In the genomic region with DNA sequence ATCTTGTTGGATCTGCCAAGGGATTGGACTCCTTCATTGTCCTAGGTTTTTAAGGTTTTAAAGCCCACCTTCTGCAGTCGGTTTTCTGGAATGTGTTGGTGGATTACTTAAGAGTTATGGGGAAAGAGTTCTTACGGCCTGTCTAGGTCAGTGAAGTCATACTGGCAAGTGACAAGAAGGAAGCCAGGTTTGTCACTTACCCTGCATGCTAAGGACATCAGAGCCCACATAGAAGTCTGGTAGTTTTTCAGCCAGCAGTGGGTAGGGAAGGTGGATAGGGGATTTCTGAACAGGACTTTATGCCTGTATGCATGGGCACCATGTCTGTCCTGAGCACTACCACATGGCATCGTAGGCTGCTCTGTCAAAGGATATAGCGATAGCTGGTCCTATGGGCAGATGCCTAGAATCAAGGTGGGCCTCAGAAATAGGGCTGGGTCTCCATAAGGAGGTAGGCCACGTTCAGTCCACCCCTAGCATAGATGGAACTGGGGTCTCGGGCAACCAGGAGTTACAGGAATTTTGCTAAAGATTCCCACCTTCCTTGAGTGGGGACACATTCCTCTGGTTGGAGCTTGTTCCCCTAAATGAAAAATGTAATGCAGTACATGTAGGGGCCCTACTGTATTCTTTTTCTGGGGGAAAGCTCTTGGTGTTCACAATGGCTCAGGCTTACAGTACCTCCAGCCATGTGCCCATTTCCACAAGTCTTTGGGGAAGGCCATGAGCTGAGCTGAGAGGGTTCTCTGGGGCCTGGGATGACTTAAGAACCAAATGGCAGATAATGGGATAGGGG, we compare ENCODE assay signal across 8 cellular contexts. TPM values are rescaled to one million over a fixed set of nuclear protein-coding genes. Genes with fewer than 3 reads are reported as not detected.
DNase-seq lines count a peak whose midpoint lies in the region; ATAC-seq and TF ChIP-seq lines count a peak whose summit lies in the region.
"Had no signal": no experiment of that assay in that cellular context is flagged by ENCODE, and none has a peak within 500 bp of the region (broad histone marks: within the 10 kb centered on the region; RNA-seq: fewer than 3 reads in every experiment).

No MANE protein-coding gene starts in this region.

- peak overlapping the region; percentile 73 for H3K27ac Mint-ChIP-seq in activated T-helper 1 cell treated with anti-CD3 and anti-CD28 coated beads, Interleukin-12 subunit alpha, Interleukin-12 subunit beta, Interleukin-2, Interleukin-4 antibody, amounts not matched to agents 30 ng/mL and 10 ng/mL and 1 ng/mL, durations not matched to agents 14 hours and 24 hours and 36 hours
- H3K27ac Mint-ChIP-seq in natural killer cell = peak overlapping the region; percentile 75 to 98

- H3K9me3 Mint-ChIP-seq in activated T-helper 1 cell treated with anti-CD3 and anti-CD28 coated beads, Interleukin-12 subunit alpha, Interleukin-12 subunit beta, Interleukin-2, Interleukin-4 antibody, amounts not matched to agents 30 ng/mL and 10 ng/mL and 1 ng/mL, durations not matched to agents 14 hours and 24 hours and 36 hours = no peaks in the 10 kb centered on the region
- H3K9me3 Mint-ChIP-seq in natural killer cell = no peaks in the 10 kb centered on the region

- peak overlapping the region; percentile 93 for H3K27ac ChIP-seq in KOPT-K1 (ENCODE audit: low read depth, low read length, poor library complexity, severe bottlenecking)

- H3K36me3 Mint-ChIP-seq in activated T-helper 1 cell treated with anti-CD3 and anti-CD28 coated beads, Interleukin-12 subunit alpha, Interleukin-12 subunit beta, Interleukin-2, Interleukin-4 antibody, amounts not matched to agents 30 ng/mL and 10 ng/mL and 1 ng/mL, durations not matched to agents 14 hours and 24 hours and 36 hours (ENCODE audit: low read depth) = peaks cover 55% of the 10 kb centered on the region
- H3K36me3 Mint-ChIP-seq in natural killer cell = no peaks in the 10 kb centered on the region

- H3K4me3 Mint-ChIP-seq in activated T-helper 1 cell treated with anti-CD3 and anti-CD28 coated beads, Interleukin-12 subunit alpha, Interleukin-12 subunit beta, Interleukin-2, Interleukin-4 antibody, amounts not matched to agents 30 ng/mL and 10 ng/mL and 1 ng/mL, durations not matched to agents 14 hours and 24 hours and 36 hours = peak overlapping the region; percentile 99
- H3K4me3 Mint-ChIP-seq in natural killer cell = no peak overlapping the region

- H3K4me1 Mint-ChIP-seq in activated T-helper 1 cell treated with anti-CD3 and anti-CD28 coated beads, Interleukin-12 subunit alpha, Interleukin-12 subunit beta, Interleukin-2, Interleukin-4 antibody, amounts not matched to agents 30 ng/mL and 10 ng/mL and 1 ng/mL, durations not matched to agents 14 hours and 24 hours and 36 hours (ENCODE audit: low read depth) = peaks cover 44% of the 10 kb centered on the region
- H3K4me1 Mint-ChIP-seq in natural killer cell = peaks cover 35 to 46% of the 10 kb centered on the region in 2 donors

- no peak for ATAC-seq in natural killer cell

- intact Hi-C loops in activated T-helper 1 cell treated with anti-CD3 and anti-CD28 coated beads, Interleukin-12 subunit alpha, Interleukin-12 subunit beta, Interleukin-2, Interleukin-4 antibody, amounts not matched to agents 30 ng/mL and 10 ng/mL and 1 ng/mL, durations not matched to agents 14 hours and 24 hours and 36 hours (cut with micrococcal nuclease) = no loop called here
- intact Hi-C loops in natural killer cell (cut with micrococcal nuclease) = no loop called here

- peaks cover 85% of the 10 kb centered on the region for H3K36me3 ChIP-seq in KOPT-K1 (ENCODE audit: insufficient read depth, low read length)

- H3K9me3 ChIP-seq in KOPT-K1 (ENCODE audit: insufficient read depth, low read length, poor library complexity, severe bottlenecking) = no peaks in the 10 kb centered on the region

- no peak for TF ChIP-seq CTCF in natural killer cell (IDR thresholded peaks at IDR 0.05)

- DNase-seq in EL (peak; percentile 48), natural killer cell (no peak), NCI-H524 treated with DMSO at 0.1 percent for 48 hours (lab: John Stamatoyannopoulos, UW) (no peak), globus pallidus (ENCODE audit: low spot score) (no peak), RPMI8226 (no peak)
- DNase-seq in activated T-helper 1 cell treated with anti-CD3 and anti-CD28 coated beads, Interleukin-12 subunit alpha, Interleukin-12 subunit beta, Interleukin-2, Interleukin-4 antibody, amounts not matched to agents 30 ng/mL and 10 ng/mL and 1 ng/mL, durations not matched to agents 14 hours and 24 hours and 36 hours (ENCODE audit: low spot score) = no peak
- DNase-seq: SHP77 had no signal

- no peaks in the 10 kb centered on the region for H3K27me3 Mint-ChIP-seq in activated T-helper 1 cell treated with anti-CD3 and anti-CD28 coated beads, Interleukin-12 subunit alpha, Interleukin-12 subunit beta, Interleukin-2, Interleukin-4 antibody, amounts not matched to agents 30 ng/mL and 10 ng/mL and 1 ng/mL, durations not matched to agents 14 hours and 24 hours and 36 hours (ENCODE audit: insufficient read depth)
- no peaks in the 10 kb centered on the region for H3K27me3 Mint-ChIP-seq in natural killer cell (ENCODE audit: low read depth in 2 of 2)

RNA-seq across cellular contexts. Expression of a gene that starts 27.4 kb away (rescaled TPM):
- 38.2 and 42.2 TPM in 2 replicates for total RNA-seq in activated T-helper 1 cell treated with anti-CD3 and anti-CD28 coated beads, Interleukin-12 subunit alpha, Interleukin-12 subunit beta, Interleukin-2, Interleukin-4 antibody, amounts not matched to agents 30 ng/mL and 10 ng/mL and 1 ng/mL, durations not matched to agents 14 hours and 24 hours and 36 hours
- total RNA-seq in natural killer cell = 100 to 1,000 TPM; 138 to 163 (median 147) TPM

RNA-seq across cellular contexts. Expression of a gene that starts 49.2 kb away (rescaled TPM):
- total RNA-seq in activated T-helper 1 cell treated with anti-CD3 and anti-CD28 coated beads, Interleukin-12 subunit alpha, Interleukin-12 subunit beta, Interleukin-2, Interleukin-4 antibody, amounts not matched to agents 30 ng/mL and 10 ng/mL and 1 ng/mL, durations not matched to agents 14 hours and 24 hours and 36 hours = 1.6 TPM in 2 replicates
- 1 to 10 TPM; 2.6 to 3.0 (median 3.0) TPM for total RNA-seq in natural killer cell
